In the genomic region with DNA sequence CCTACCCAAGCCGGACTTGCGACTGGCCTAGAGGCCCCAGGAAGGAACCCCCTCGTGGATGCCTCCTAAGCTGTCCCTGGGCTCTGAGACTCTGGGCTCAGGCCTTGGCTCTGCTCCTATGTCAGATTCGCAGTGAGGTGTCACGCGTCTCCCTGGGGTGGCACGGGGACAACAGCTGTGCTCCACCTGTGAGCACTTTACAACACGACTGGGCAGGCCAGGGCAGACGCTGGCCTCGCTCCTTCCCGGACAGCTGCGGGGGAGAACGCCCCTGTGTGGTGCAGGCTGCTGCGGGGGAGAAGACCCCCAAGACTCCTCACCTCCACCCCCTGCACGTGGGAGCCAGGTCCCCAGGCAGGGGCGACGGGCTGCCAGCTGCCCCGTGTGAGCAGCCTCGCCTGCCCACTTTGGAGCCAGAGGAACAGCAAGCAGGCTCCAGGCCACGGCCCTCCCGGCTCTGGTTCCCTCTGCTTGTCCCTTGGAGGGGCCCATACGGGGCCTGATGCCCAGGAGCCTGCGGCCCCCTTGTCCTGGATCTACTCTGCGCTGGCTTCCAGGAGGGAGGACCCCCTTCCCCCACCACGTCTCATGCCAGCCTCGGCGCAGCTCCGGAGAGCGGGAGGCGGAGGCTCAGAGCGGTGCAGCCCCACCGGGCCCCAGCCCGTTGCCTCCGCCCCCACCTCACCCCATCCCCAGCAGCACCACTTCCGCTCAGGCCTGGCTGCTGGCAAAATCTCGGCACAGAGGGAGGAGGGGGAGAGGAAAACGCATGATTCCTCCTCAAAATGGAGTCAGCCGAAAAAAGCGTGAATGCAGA, we compare ENCODE assay signal across 8 cellular contexts. TPM values are rescaled to one million over a fixed set of nuclear protein-coding genes. Genes with fewer than 3 reads are reported as not detected.
DNase-seq lines count a peak whose midpoint lies in the region; ATAC-seq and TF ChIP-seq lines count a peak whose summit lies in the region.

No MANE protein-coding gene starts in this region.

- POLR2A ChIA-PET in activated CD4-positive, alpha-beta T cell treated with anti-CD3 and anti-CD28 coated beads for 36 hours (lab: Charles Lee) = interaction anchor here (1.5 to 1.6 kb wide), 2 partner anchors 18 to 25 kb away, joined by 4 to 5 read pairs; no protein-coding TSS in a partner anchor

- H3K4me3 ChIP-seq in DOHH2 (ENCODE audit: low read length) (peak overlapping the region; percentile 70), ovary (peak overlapping the region; percentile 19), urinary bladder (ENCODE audit: low read depth, low read length) (peak overlapping the region; percentile 17)

- peaks cover 6% of the 10 kb centered on the region for H3K36me3 Mint-ChIP-seq in activated CD4-positive, alpha-beta T cell treated with anti-CD3 and anti-CD28 coated beads for 36 hours (ENCODE audit: low read depth)
- no peaks in the 10 kb centered on the region for H3K36me3 Mint-ChIP-seq in endothelial cell (ENCODE audit: low read depth, unreplicated experiment)

- no peak for TF ChIP-seq POLR2A in ovary (IDR thresholded peaks at IDR 0.05)

- H4K20me1 ChIP-seq in DOHH2 (ENCODE audit: control insufficient read depth, insufficient read depth, low read depth, low read length) = no peaks in the 10 kb centered on the region

- H3K9me3 ChIP-seq in DOHH2 (ENCODE audit: control insufficient read depth, insufficient read depth, low read length) (no peaks in the 10 kb centered on the region), ovary (no peaks in the 10 kb centered on the region)

- H3K36me3 ChIP-seq in DOHH2 (ENCODE audit: control insufficient read depth, low read length) (no peaks in the 10 kb centered on the region), ovary (no peaks in the 10 kb centered on the region), urinary bladder (ENCODE audit: insufficient read depth) (no peaks in the 10 kb centered on the region)

- CTCF ChIA-PET in activated CD4-positive, alpha-beta T cell treated with anti-CD3 and anti-CD28 coated beads for 36 hours (lab: Charles Lee) = interaction anchor here (0.6 to 2.0 kb wide), 2 partner anchors 19 to 1803 kb away, joined by 3 to 12 read pairs; no protein-coding TSS in a partner anchor

- H3K4me1 ChIP-seq in DOHH2 (ENCODE audit: control insufficient read depth, low read length) = peaks cover 90% of the 10 kb centered on the region
- peaks cover 13% of the 10 kb centered on the region for H3K4me1 ChIP-seq in ovary (ENCODE audit: insufficient read depth)
- no peaks in the 10 kb centered on the region for H3K4me1 ChIP-seq in urinary bladder (ENCODE audit: insufficient read depth)

- H3K9me3 Mint-ChIP-seq in activated CD4-positive, alpha-beta T cell treated with anti-CD3 and anti-CD28 coated beads for 36 hours (ENCODE audit: low read depth) = peaks cover 1% of the 10 kb centered on the region
- no peaks in the 10 kb centered on the region for H3K9me3 Mint-ChIP-seq in endothelial cell (ENCODE audit: unreplicated experiment)

- H3F3A ChIP-seq in DOHH2 (ENCODE audit: control insufficient read depth, insufficient read depth) = peaks cover 24% of the 10 kb centered on the region

- no peak for TF ChIP-seq CTCF in DOHH2 (IDR thresholded peaks at IDR 0.05; ENCODE audit: low read depth, low read length, poor library complexity, severe bottlenecking)
- no peak for TF ChIP-seq CTCF in ovary (IDR thresholded peaks at IDR 0.05)
- no peak for TF ChIP-seq CTCF in endothelial cell (IDR thresholded peaks at IDR 0.05; ENCODE audit: unreplicated experiment)

- H3K4me2 ChIP-seq in DOHH2 (ENCODE audit: low read length) = peak overlapping the region; percentile 84

- H3K9me2 ChIP-seq in DOHH2 (replicated peaks; ENCODE audit: control insufficient read depth, low read length) = no peaks in the 10 kb centered on the region

- H3K27ac ChIP-seq in DOHH2 (ENCODE audit: low read depth, low read length) (peak overlapping the region; percentile 84), ovary (peak overlapping the region; percentile 48 to 51), urinary bladder (ENCODE audit: low read depth) (peak overlapping the region; percentile 43)

- H3K79me2 ChIP-seq in DOHH2 (ENCODE audit: control insufficient read depth, low read length) = peaks cover 3% of the 10 kb centered on the region; the same call in 1 of the 2 replicates

- 30 to 33% (median 30%) methylated on average over 30 to 39 of the region's 39 CpGs for WGBS in ovary, 3 donors
- WGBS in urinary bladder = 26% methylated on average over 39 of the region's 39 CpGs

- peak overlapping the region; percentile 97 for H3K27ac Mint-ChIP-seq in activated CD4-positive, alpha-beta T cell treated with anti-CD3 and anti-CD28 coated beads for 36 hours
- H3K27ac Mint-ChIP-seq in endothelial cell (ENCODE audit: unreplicated experiment) = no peak overlapping the region

- H3K27me3 Mint-ChIP-seq in activated CD4-positive, alpha-beta T cell treated with anti-CD3 and anti-CD28 coated beads for 36 hours = no peaks in the 10 kb centered on the region
- peaks cover 11% of the 10 kb centered on the region for H3K27me3 Mint-ChIP-seq in endothelial cell (ENCODE audit: unreplicated experiment)

- peak; percentile 88 for DNase-seq in activated CD4-positive, alpha-beta T cell treated with anti-CD3 and anti-CD28 coated beads for 36 hours
- DNase-seq in effector CD4-positive, alpha-beta T cell = peak; percentile 55
- peak; percentile 55 to 79 (median 76) for DNase-seq in ovary
- no peak for DNase-seq in NCI-H774 (lab: John Stamatoyannopoulos, UW)
- DNase-seq in endothelial cell (ENCODE audit: low spot score) = no peak

- no peak for TF ChIP-seq EP300 in ovary (IDR thresholded peaks at IDR 0.05)

- H3K4me3 Mint-ChIP-seq in activated CD4-positive, alpha-beta T cell treated with anti-CD3 and anti-CD28 coated beads for 36 hours = peak overlapping the region; percentile 81
- H3K4me3 Mint-ChIP-seq in endothelial cell (ENCODE audit: unreplicated experiment) = no peak overlapping the region

- intact Hi-C loops in activated CD4-positive, alpha-beta T cell treated with anti-CD3 and anti-CD28 coated beads for 36 hours (cut with DNase I, micrococcal nuclease) = loop anchor here (1.0 to 10.0 kb wide), 6 partner anchors 19 to 567 kb away; partner anchors contain the start of gene BRD3 (in 1 of the 2)
- intact Hi-C loops in ovary (cut with DNase I) = no loop called here

- H3K4me1 Mint-ChIP-seq in activated CD4-positive, alpha-beta T cell treated with anti-CD3 and anti-CD28 coated beads for 36 hours = peaks cover 53% of the 10 kb centered on the region
- H3K4me1 Mint-ChIP-seq in endothelial cell (ENCODE audit: unreplicated experiment) = peaks cover 11% of the 10 kb centered on the region

- peak; percentile 87 for ATAC-seq in activated CD4-positive, alpha-beta T cell treated with anti-CD3 and anti-CD28 coated beads for 36 hours
- no peak for ATAC-seq in GM21529 (IDR thresholded peaks at IDR 0.05; ENCODE audit: unreplicated experiment)

- H3K27me3 ChIP-seq in DOHH2 (ENCODE audit: control insufficient read depth, low read length) (no peaks in the 10 kb centered on the region), ovary (no peaks in the 10 kb centered on the region)

RNA-seq across cellular contexts. Expression of gene SARDH, which starts 36.0 kb away (rescaled TPM):
- total RNA-seq in activated CD4-positive, alpha-beta T cell treated with anti-CD3 and anti-CD28 coated beads for 36 hours = 1 to 10 TPM; 7.8 to 8.2 TPM
- total RNA-seq in ovary (10 to 100 TPM in 1 of 7 donors, 1 to 10 TPM in 6; 2.5 to 10.0 (median 3.3) TPM), urinary bladder (4.9 TPM), endothelial cell (ENCODE audit: unreplicated experiment) (5.0 TPM)
- polyA plus RNA-seq in ovary (1 to 10 TPM; 2.8 to 5.0 TPM), urinary bladder (1.5 TPM)

Comparison
In these comparisons a context has a peak if more than half of its experiments do, and no peak if none do; other contexts are left out.
1. H3K4me3 ChIP-seq: peak in every context shown above with its lines; median percentile 70 in DOHH2; 19 in ovary; 17 in urinary bladder.
2. DNase-seq: peak in activated CD4-positive, alpha-beta T cell treated with anti-CD3 and anti-CD28 coated beads for 36 hours (single experiment), effector CD4-positive, alpha-beta T cell (single experiment) and ovary (5 of 5); none in NCI-H774 (single experiment) and endothelial cell (single experiment).
3. intact Hi-C loops: an anchor here in activated CD4-positive, alpha-beta T cell treated with anti-CD3 and anti-CD28 coated beads for 36 hours (1.0 to 10.0 kb wide); none called in ovary.
4. Peak in every context shown above with its lines, with median percentiles within 50 percentile points of each other: H3K27ac ChIP-seq.